1 cellular context compared by ENCODE assay signal in the genomic region with DNA sequence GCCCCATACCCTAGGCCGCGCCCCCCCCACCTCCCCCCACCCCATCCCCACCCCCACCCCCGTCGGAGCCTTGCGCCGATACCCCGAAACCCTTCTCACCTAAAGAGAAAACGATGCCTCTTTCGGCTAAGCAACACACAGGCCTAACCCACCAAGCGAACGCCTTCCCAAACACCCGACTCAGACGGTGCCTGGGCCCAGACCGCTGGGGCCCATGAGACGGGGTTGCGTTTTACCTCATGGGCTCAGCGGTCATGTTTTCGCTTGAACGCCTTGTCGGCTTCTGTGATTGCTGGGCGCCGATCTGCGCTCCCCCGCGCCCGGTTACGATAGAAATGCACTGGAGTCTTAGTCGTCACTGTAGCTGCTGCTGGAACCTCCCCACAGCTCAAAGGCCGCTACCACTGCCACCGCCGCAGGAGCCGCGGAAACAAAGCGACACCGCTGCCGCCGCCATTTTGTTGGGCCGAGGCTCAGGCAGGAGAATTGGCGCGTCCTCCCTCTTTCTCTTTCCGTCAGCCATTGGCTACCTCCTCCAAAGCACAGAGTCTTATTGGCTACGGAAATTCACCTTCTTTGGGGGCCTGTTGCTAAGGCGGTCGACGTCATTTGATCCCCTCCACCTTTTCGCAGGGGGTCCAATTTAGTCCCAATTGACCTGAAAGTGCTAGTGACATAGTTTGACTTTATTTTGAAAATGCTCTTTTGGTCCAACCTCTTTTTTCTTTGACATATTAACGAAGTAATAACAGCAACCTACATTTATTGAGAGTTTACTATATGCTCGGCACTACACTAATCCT.
TF ChIP-seq lines count a peak whose summit lies in the region.

A gene with protein sequence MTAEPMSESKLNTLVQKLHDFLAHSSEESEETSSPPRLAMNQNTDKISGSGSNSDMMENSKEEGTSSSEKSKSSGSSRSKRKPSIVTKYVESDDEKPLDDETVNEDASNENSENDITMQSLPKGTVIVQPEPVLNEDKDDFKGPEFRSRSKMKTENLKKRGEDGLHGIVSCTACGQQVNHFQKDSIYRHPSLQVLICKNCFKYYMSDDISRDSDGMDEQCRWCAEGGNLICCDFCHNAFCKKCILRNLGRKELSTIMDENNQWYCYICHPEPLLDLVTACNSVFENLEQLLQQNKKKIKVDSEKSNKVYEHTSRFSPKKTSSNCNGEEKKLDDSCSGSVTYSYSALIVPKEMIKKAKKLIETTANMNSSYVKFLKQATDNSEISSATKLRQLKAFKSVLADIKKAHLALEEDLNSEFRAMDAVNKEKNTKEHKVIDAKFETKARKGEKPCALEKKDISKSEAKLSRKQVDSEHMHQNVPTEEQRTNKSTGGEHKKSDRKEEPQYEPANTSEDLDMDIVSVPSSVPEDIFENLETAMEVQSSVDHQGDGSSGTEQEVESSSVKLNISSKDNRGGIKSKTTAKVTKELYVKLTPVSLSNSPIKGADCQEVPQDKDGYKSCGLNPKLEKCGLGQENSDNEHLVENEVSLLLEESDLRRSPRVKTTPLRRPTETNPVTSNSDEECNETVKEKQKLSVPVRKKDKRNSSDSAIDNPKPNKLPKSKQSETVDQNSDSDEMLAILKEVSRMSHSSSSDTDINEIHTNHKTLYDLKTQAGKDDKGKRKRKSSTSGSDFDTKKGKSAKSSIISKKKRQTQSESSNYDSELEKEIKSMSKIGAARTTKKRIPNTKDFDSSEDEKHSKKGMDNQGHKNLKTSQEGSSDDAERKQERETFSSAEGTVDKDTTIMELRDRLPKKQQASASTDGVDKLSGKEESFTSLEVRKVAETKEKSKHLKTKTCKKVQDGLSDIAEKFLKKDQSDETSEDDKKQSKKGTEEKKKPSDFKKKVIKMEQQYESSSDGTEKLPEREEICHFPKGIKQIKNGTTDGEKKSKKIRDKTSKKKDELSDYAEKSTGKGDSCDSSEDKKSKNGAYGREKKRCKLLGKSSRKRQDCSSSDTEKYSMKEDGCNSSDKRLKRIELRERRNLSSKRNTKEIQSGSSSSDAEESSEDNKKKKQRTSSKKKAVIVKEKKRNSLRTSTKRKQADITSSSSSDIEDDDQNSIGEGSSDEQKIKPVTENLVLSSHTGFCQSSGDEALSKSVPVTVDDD (N-terminal part only) (minus strand): TSS at position 471 of the 803 bp plus-strand sequence. CDS start 215 bp downstream, at position 256.

TF ChIP-seq in HEK293, 187 proteins besides CTCF, POLR2A, EP300 and RAD21 (continued from another document):
- TF ChIP-seq, protein P1, sequence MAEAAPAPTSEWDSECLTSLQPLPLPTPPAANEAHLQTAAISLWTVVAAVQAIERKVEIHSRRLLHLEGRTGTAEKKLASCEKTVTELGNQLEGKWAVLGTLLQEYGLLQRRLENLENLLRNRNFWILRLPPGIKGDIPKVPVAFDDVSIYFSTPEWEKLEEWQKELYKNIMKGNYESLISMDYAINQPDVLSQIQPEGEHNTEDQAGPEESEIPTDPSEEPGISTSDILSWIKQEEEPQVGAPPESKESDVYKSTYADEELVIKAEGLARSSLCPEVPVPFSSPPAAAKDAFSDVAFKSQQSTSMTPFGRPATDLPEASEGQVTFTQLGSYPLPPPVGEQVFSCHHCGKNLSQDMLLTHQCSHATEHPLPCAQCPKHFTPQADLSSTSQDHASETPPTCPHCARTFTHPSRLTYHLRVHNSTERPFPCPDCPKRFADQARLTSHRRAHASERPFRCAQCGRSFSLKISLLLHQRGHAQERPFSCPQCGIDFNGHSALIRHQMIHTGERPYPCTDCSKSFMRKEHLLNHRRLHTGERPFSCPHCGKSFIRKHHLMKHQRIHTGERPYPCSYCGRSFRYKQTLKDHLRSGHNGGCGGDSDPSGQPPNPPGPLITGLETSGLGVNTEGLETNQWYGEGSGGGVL (tag by site-specific recombination; IDR thresholded peaks at IDR 0.05): no peak
- TF ChIP-seq ZNF701 (tag by site-specific recombination; IDR thresholded peaks at IDR 0.05) (no peak), SALL2 (tag by site-specific recombination; IDR thresholded peaks at IDR 0.05; ENCODE audit: borderline replicate concordance) (no peak), ZNF350 (tag by site-specific recombination; IDR thresholded peaks at IDR 0.05) (no peak)
- TF ChIP-seq, protein P2, sequence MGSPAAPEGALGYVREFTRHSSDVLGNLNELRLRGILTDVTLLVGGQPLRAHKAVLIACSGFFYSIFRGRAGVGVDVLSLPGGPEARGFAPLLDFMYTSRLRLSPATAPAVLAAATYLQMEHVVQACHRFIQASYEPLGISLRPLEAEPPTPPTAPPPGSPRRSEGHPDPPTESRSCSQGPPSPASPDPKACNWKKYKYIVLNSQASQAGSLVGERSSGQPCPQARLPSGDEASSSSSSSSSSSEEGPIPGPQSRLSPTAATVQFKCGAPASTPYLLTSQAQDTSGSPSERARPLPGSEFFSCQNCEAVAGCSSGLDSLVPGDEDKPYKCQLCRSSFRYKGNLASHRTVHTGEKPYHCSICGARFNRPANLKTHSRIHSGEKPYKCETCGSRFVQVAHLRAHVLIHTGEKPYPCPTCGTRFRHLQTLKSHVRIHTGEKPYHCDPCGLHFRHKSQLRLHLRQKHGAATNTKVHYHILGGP (tag by site-specific recombination; IDR thresholded peaks at IDR 0.05): no peak
TF ChIP-seq in HEK293: peak in this region for 37.
